In the genomic region with DNA sequence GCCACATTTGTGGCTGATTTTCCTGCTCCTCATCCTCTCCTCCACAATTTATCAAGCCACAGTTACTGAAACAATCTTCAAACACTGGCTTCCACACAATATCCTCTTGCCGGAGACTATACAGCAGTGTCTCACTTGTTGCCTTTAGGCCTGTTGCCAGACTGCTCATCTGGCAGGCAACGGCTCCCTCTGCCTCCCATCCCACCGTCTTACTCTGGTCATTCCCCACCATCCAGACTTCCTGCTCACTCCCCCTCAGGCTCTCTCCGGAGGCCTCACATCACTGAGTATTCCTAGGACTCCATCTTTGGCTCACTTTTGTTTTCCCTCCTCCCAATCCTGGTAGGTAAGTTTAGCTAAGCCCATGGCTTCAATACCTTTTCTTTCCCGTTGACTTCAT, we compare ENCODE assay signal across 1 cellular context.
TF ChIP-seq lines count a peak whose summit lies in the region.

No MANE protein-coding gene starts in this region.

TF ChIP-seq in H1, 55 proteins besides CTCF, POLR2A, EP300 and RAD21 (continued from another document):
- TF ChIP-seq, protein P1, sequence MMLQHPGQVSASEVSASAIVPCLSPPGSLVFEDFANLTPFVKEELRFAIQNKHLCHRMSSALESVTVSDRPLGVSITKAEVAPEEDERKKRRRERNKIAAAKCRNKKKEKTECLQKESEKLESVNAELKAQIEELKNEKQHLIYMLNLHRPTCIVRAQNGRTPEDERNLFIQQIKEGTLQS (IDR thresholded peaks at IDR 0.05; ENCODE audit: insufficient read depth, low read depth, low read length), result no peak
- TF ChIP-seq SUZ12 (IDR thresholded peaks at IDR 0.05; ENCODE audit: low read length) (no peak), RNF2 (IDR thresholded peaks at IDR 0.05; ENCODE audit: borderline replicate concordance, low read depth, low read length, missing control alignments, poor library complexity, severe bottlenecking) (no peak), HDAC2 (IDR thresholded peaks at IDR 0.05; ENCODE audit: borderline replicate concordance in 1 of 2, low read depth in 2 of 2, low read length in 2 of 2) (no peak), SP4 (IDR thresholded peaks at IDR 0.05; ENCODE audit: low read length) (no peak), CHD2 (IDR thresholded peaks at IDR 0.05; ENCODE audit: low read length) (no peak)
- TF ChIP-seq, protein P2, sequence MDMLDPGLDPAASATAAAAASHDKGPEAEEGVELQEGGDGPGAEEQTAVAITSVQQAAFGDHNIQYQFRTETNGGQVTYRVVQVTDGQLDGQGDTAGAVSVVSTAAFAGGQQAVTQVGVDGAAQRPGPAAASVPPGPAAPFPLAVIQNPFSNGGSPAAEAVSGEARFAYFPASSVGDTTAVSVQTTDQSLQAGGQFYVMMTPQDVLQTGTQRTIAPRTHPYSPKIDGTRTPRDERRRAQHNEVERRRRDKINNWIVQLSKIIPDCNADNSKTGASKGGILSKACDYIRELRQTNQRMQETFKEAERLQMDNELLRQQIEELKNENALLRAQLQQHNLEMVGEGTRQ (IDR thresholded peaks at IDR 0.05; ENCODE audit: low read length), result no peak
